In the genomic region with DNA sequence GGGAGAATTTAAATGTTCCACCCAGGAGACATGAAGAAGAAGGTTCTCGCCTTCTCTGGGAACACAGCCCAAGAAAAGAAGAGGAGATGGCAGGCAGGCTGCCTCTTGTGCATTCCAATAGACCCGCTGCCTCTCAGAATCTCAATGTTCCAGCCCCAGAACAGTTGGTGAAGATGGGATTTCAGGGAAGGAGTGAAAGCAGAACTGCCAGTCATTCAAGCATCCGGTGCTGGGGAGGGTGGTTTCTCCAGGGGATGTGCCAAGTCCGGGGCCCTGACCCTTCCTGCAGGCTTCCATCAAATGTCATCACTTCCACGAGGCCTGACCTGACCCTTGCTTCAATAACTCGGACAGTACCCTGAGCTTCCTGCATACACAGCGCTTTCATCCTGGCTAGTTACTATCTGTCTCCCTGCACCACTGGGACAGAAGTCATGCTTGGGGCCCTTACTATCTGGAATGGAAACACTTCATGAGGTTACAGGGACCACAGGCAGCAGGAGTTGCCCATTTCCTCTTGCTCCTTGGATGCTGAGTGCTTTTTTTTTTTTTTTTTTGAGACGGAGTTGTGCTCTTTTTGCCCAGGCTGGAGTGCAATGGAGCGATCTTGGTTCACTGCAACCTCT, we compare ENCODE assay signal across 23 cellular contexts.
DNase-seq lines count a peak whose midpoint lies in the region; ATAC-seq and TF ChIP-seq lines count a peak whose summit lies in the region.
"Had no signal": no experiment of that assay in that cellular context is flagged by ENCODE, and none has a peak within 500 bp of the region (broad histone marks: within the 10 kb centered on the region; RNA-seq: fewer than 3 reads in every experiment).

No MANE protein-coding gene starts in this region.

- peak overlapping the region; percentile 13 for H3K27ac ChIP-seq in caudate nucleus (ENCODE audit: low read depth, low read length)
- H3K27ac ChIP-seq in iPS-18a (ENCODE audit: low read length) = peak overlapping the region; percentile 20
- H3K27ac ChIP-seq: C4-2B, GM23248 had no signal

- TF ChIP-seq POLR2A in lower leg skin (IDR thresholded peaks at IDR 0.05) = no peak

- H3K4me1 ChIP-seq in iPS-18a (ENCODE audit: control insufficient read depth, low read depth, low read length) = peaks cover 27% of the 10 kb centered on the region

- no peak for ATAC-seq in HG03045 (IDR thresholded peaks at IDR 0.05; ENCODE audit: unreplicated experiment)
- ATAC-seq: HCT116, Panc1, SK-N-SH treated with all-trans-retinoic acid at 6 μM for 48 hours had no signal

- intact Hi-C loops in lower leg skin (cut with DNase I; ENCODE audit: low total_unique reads) = no loop called here

- TF ChIP-seq CTCF in lower leg skin (IDR thresholded peaks at IDR 0.05) = no peak

- H3K9me3 ChIP-seq in iPS-18a (ENCODE audit: control insufficient read depth, low read depth, low read length) = no peaks in the 10 kb centered on the region

- peaks cover 25% of the 10 kb centered on the region for H3K36me3 ChIP-seq in iPS-18a (ENCODE audit: control insufficient read depth, low read depth, low read length)

- H3K4me3 ChIP-seq in iPS-18a (ENCODE audit: low read length) (no peak overlapping the region), lower leg skin (ENCODE audit: low read depth, poor library complexity, severe bottlenecking) (no peak overlapping the region)
- H3K4me3 ChIP-seq: GM23248 had no signal

- in situ Hi-C loops in G401 (cut with HindIII; ENCODE audit: low sequenced_read_pairs) = no loop called here

- no peaks in the 10 kb centered on the region for H3K27me3 ChIP-seq in iPS-18a (ENCODE audit: control insufficient read depth, insufficient read depth, low read length)

- H3K9ac ChIP-seq in iPS-18a (ENCODE audit: low read length) = no peak overlapping the region
- H3K9ac ChIP-seq: GM23248 had no signal

- DNase-seq in G401 (ENCODE audit: low spot score) (peak; percentile 31), caudate nucleus (lab: John Stamatoyannopoulos, UW) (peak in 15 of 61 donors; percentile 3 to 66 (median 20)), pons (ENCODE audit: low spot score) (peak; percentile 25), mucosa of gallbladder (ENCODE audit: low spot score) (no peak), NK-92 (lab: John Stamatoyannopoulos, UW; ENCODE audit: unreplicated experiment) (no peak), lower leg skin (ENCODE audit: low spot score in 2 of 2) (no peak)
- DNase-seq: AML-193; CD8-positive, alpha-beta memory T cell; GDM1; GM23248; KBM-7; NCI-H1105; NCI-H146; NCI-H2029; NCI-H226; NCI-H510A treated with DMSO at 0.1 percent for 48 hours; NCI-H774 had no signal

- 63 to 69% methylated on average over 9 of the region's 9 CpGs for WGBS in lower leg skin, 2 donors

Comparison
In these comparisons a context has a peak if more than half of its experiments do, and no peak if none do; other contexts are left out.
1. DNase-seq: peak in G401 (single experiment) and pons (single experiment); none in mucosa of gallbladder (single experiment), NK-92 (single experiment) and lower leg skin (0 of 2).